In the genomic region with DNA sequence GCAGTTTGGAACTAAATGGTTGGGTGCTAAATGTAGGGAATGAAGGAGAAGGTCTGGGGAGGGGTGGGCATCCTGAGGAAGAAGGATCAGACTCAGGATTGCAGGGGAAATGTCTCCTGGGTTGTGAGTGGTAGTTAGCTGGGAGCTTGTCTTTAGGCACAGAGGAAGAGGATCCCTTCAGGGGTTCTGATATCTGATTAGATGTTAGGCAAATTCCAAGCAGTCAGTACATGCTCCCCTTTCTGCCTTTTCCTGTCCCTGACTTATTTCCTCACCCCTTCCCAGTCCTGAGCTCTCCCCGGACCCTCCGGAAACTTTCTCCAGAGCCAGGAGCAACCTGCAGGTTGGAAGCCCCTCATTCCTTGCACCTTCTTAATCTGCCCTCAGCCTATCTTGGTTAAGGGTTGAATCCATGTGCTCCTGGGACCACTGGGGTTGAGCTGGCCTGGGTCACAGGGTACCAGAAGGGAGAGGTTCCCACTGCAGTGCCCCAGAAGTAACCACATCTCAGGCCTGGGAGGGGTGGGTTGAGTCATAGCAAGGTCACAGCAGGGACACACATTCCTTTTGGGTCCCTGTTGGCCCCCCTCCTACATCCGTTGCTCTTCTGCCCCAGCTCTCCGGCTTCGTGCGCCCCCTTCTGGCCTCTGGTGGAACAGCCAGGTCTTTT, we compare ENCODE assay signal across 2 cellular contexts.
A peak's percentile ranks its signal among the peaks of the same experiment; 100 is the strongest.
TF ChIP-seq lines count a peak whose summit lies in the region.

No MANE protein-coding gene starts in this region.

TF ChIP-seq in HEK293T, 16 proteins besides CTCF, POLR2A, EP300 and RAD21:
- TF ChIP-seq FOXK2 (IDR thresholded peaks at IDR 0.05) (no peak), BHLHE40 (IDR thresholded peaks at IDR 0.05; ENCODE audit: borderline replicate concordance) (no peak), ELF4 (IDR thresholded peaks at IDR 0.05) (no peak), HDGF (IDR thresholded peaks at IDR 0.05; ENCODE audit: borderline replicate concordance) (no peak), ARNT (IDR thresholded peaks at IDR 0.05) (no peak), NFRKB (IDR thresholded peaks at IDR 0.05) (no peak), L3MBTL2 (conservative IDR thresholded peaks at IDR 0.05) (no peak), SUZ12 (IDR thresholded peaks at IDR 0.05) (no peak), TARDBP (IDR thresholded peaks at IDR 0.05) (no peak), SP1 (IDR thresholded peaks at IDR 0.05) (no peak), LEF1 (IDR thresholded peaks at IDR 0.05; ENCODE audit: borderline replicate concordance) (no peak), FOXA1 (IDR thresholded peaks at IDR 0.05) (no peak), FOXM1 (IDR thresholded peaks at IDR 0.05; ENCODE audit: borderline replicate concordance) (no peak; the same call in 1 of the 2 replicates), CTBP1 (IDR thresholded peaks at IDR 0.05; ENCODE audit: borderline replicate concordance) (no peak), ZNF384 (IDR thresholded peaks at IDR 0.05) (no peak)
- TF ChIP-seq, protein P1, sequence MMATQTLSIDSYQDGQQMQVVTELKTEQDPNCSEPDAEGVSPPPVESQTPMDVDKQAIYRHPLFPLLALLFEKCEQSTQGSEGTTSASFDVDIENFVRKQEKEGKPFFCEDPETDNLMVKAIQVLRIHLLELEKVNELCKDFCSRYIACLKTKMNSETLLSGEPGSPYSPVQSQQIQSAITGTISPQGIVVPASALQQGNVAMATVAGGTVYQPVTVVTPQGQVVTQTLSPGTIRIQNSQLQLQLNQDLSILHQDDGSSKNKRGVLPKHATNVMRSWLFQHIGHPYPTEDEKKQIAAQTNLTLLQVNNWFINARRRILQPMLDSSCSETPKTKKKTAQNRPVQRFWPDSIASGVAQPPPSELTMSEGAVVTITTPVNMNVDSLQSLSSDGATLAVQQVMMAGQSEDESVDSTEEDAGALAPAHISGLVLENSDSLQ (IDR thresholded peaks at IDR 0.05), result no peak

TF ChIP-seq in HepG2, 621 proteins besides CTCF, POLR2A, EP300 and RAD21 (continues in another document):
- TF ChIP-seq ZNF761 (CRISPR knock-in tag; conservative IDR thresholded peaks at IDR 0.05) (no peak), ZNF296 (CRISPR knock-in tag; conservative IDR thresholded peaks at IDR 0.05) (no peak), STAG1 (CRISPR knock-in tag; IDR thresholded peaks at IDR 0.05) (peak; percentile 70), SOX6 (IDR thresholded peaks at IDR 0.05) (no peak), SOX6 (CRISPR knock-in tag; IDR thresholded peaks at IDR 0.05) (peak; percentile 28; the same call in 1 of the 2 replicates), SPEN (CRISPR knock-in tag; IDR thresholded peaks at IDR 0.05; ENCODE audit: low read depth) (0 out of 2 replicates have a peak, but pooled peaks have one; percentile 41), THAP11 (CRISPR knock-in tag; IDR thresholded peaks at IDR 0.05) (0 out of 2 replicates have a peak, but pooled peaks have one; percentile 25), SRSF9 (IDR thresholded peaks at IDR 0.05; ENCODE audit: borderline replicate concordance, insufficient read depth, low read depth, low read length, poor library complexity, severe bottlenecking) (no peak), ZMYM3 (CRISPR knock-in tag; IDR thresholded peaks at IDR 0.05) (no peak), ZNF75D (CRISPR knock-in tag; IDR thresholded peaks at IDR 0.05; ENCODE audit: borderline replicate concordance) (no peak), ZNF550 (CRISPR knock-in tag; IDR thresholded peaks at IDR 0.05; ENCODE audit: borderline replicate concordance) (no peak), CCAR2 (optimal IDR thresholded peaks at IDR 0.05; ENCODE audit: low read depth, low read length) (no peak), IRX3 (CRISPR knock-in tag; IDR thresholded peaks at IDR 0.05; ENCODE audit: borderline replicate concordance, low read depth) (no peak), ZNF572 (CRISPR knock-in tag; IDR thresholded peaks at IDR 0.05) (no peak), CCDC6 (CRISPR knock-in tag; IDR thresholded peaks at IDR 0.05) (peak; percentile 67), RXRB (CRISPR knock-in tag; IDR thresholded peaks at IDR 0.05; ENCODE audit: borderline replicate concordance) (peak; percentile 92), XRCC5 (optimal IDR thresholded peaks at IDR 0.05; ENCODE audit: low read length) (peak; percentile 71), FOXA1 (IDR thresholded peaks at IDR 0.05) (no peak), FOXA1 (CRISPR knock-in tag; IDR thresholded peaks at IDR 0.05) (peak; percentile 11; the same call in 1 of the 2 replicates), SOX13 (IDR thresholded peaks at IDR 0.05) (no peak), SOX13 (CRISPR knock-in tag; conservative IDR thresholded peaks at IDR 0.05 in 1 of 2, IDR thresholded peaks at IDR 0.05 in 1 of 2) (peak in 1 of 2 experiments; percentile 35; a peak in 1 of 4 replicates), MIER3 (CRISPR knock-in tag; IDR thresholded peaks at IDR 0.05; ENCODE audit: borderline replicate concordance) (peak; percentile 34; the same call in 1 of the 2 replicates), HCFC1 (IDR thresholded peaks at IDR 0.05; ENCODE audit: low read depth, low read length) (no peak), MTA1 (CRISPR knock-in tag; IDR thresholded peaks at IDR 0.05; ENCODE audit: borderline replicate concordance) (peak; percentile 31; the same call in 1 of the 2 replicates), SMAD9 (CRISPR knock-in tag; IDR thresholded peaks at IDR 0.05) (no peak), MED8 (CRISPR knock-in tag; IDR thresholded peaks at IDR 0.05; ENCODE audit: insufficient replicate concordance) (no peak), MAZ (IDR thresholded peaks at IDR 0.05; ENCODE audit: borderline replicate concordance, low read depth, low read length) (peak; percentile 72), MAZ (CRISPR knock-in tag; IDR thresholded peaks at IDR 0.05; ENCODE audit: low read depth) (no peak), RXRA (CRISPR knock-in tag; IDR thresholded peaks at IDR 0.05) (peak; percentile 98), MYC (CRISPR knock-in tag; IDR thresholded peaks at IDR 0.05; ENCODE audit: borderline replicate concordance) (peak; percentile 35; the same call in 1 of the 2 replicates), CBFB (CRISPR knock-in tag; IDR thresholded peaks at IDR 0.05) (no peak), TCF7 (IDR thresholded peaks at IDR 0.05; ENCODE audit: low read depth) (no peak), MYNN (CRISPR knock-in tag; IDR thresholded peaks at IDR 0.05; ENCODE audit: low read depth) (no peak), NRL (CRISPR knock-in tag; IDR thresholded peaks at IDR 0.05; ENCODE audit: borderline replicate concordance) (0 out of 2 replicates have a peak, but pooled peaks have one; percentile 54), SMC3 (IDR thresholded peaks at IDR 0.05; ENCODE audit: low read length) (peak; percentile 86), ZFP36 (IDR thresholded peaks at IDR 0.05; ENCODE audit: borderline replicate concordance, low read depth, low read length, partially characterized antibody) (no peak), DR1 (CRISPR knock-in tag; IDR thresholded peaks at IDR 0.05) (no peak), SMARCC2 (IDR thresholded peaks at IDR 0.05) (no peak), HDAC2 (CRISPR knock-in tag; IDR thresholded peaks at IDR 0.05) (0 out of 2 replicates have a peak, but pooled peaks have one; percentile 2)
- TF ChIP-seq, protein P2, sequence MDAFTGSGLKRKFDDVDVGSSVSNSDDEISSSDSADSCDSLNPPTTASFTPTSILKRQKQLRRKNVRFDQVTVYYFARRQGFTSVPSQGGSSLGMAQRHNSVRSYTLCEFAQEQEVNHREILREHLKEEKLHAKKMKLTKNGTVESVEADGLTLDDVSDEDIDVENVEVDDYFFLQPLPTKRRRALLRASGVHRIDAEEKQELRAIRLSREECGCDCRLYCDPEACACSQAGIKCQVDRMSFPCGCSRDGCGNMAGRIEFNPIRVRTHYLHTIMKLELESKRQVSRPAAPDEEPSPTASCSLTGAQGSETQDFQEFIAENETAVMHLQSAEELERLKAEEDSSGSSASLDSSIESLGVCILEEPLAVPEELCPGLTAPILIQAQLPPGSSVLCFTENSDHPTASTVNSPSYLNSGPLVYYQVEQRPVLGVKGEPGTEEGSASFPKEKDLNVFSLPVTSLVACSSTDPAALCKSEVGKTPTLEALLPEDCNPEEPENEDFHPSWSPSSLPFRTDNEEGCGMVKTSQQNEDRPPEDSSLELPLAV (CRISPR knock-in tag; conservative IDR thresholded peaks at IDR 0.05; ENCODE audit: low read depth), result no peak
- TF ChIP-seq, protein P3, sequence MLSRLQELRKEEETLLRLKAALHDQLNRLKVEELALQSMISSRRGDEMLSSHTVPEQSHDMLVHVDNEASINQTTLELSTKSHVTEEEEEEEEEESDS (CRISPR knock-in tag; IDR thresholded peaks at IDR 0.05; ENCODE audit: borderline replicate concordance), result no peak
- TF ChIP-seq, protein P4, sequence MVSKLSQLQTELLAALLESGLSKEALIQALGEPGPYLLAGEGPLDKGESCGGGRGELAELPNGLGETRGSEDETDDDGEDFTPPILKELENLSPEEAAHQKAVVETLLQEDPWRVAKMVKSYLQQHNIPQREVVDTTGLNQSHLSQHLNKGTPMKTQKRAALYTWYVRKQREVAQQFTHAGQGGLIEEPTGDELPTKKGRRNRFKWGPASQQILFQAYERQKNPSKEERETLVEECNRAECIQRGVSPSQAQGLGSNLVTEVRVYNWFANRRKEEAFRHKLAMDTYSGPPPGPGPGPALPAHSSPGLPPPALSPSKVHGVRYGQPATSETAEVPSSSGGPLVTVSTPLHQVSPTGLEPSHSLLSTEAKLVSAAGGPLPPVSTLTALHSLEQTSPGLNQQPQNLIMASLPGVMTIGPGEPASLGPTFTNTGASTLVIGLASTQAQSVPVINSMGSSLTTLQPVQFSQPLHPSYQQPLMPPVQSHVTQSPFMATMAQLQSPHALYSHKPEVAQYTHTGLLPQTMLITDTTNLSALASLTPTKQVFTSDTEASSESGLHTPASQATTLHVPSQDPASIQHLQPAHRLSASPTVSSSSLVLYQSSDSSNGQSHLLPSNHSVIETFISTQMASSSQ (IDR thresholded peaks at IDR 0.05; ENCODE audit: low read depth), result no peak
- TF ChIP-seq, protein P4 (CRISPR knock-in tag; IDR thresholded peaks at IDR 0.05; ENCODE audit: borderline replicate concordance), result 0 out of 2 replicates have a peak, but pooled peaks have one; percentile 33
- TF ChIP-seq, protein P5, sequence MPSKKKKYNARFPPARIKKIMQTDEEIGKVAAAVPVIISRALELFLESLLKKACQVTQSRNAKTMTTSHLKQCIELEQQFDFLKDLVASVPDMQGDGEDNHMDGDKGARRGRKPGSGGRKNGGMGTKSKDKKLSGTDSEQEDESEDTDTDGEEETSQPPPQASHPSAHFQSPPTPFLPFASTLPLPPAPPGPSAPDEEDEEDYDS (CRISPR knock-in tag; IDR thresholded peaks at IDR 0.05), result peak; percentile 25; the same call in 1 of the 2 replicates
- TF ChIP-seq, protein P6, sequence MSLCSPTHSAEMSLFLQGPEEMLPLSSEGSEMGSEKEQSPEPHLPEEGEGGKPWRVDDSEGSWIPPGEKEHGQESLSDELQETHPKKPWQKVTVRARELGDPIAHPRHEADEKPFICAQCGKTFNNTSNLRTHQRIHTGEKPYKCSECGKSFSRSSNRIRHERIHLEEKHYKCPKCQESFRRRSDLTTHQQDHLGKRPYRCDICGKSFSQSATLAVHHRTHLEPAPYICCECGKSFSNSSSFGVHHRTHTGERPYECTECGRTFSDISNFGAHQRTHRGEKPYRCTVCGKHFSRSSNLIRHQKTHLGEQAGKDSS (CRISPR knock-in tag; IDR thresholded peaks at IDR 0.05; ENCODE audit: borderline replicate concordance, low read depth), result 0 out of 2 replicates have a peak, but pooled peaks have one; percentile 41
- TF ChIP-seq, protein P7, sequence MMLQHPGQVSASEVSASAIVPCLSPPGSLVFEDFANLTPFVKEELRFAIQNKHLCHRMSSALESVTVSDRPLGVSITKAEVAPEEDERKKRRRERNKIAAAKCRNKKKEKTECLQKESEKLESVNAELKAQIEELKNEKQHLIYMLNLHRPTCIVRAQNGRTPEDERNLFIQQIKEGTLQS (CRISPR knock-in tag; IDR thresholded peaks at IDR 0.05), result peak; percentile 71; the same call in 1 of the 2 replicates
- TF ChIP-seq, protein P8, sequence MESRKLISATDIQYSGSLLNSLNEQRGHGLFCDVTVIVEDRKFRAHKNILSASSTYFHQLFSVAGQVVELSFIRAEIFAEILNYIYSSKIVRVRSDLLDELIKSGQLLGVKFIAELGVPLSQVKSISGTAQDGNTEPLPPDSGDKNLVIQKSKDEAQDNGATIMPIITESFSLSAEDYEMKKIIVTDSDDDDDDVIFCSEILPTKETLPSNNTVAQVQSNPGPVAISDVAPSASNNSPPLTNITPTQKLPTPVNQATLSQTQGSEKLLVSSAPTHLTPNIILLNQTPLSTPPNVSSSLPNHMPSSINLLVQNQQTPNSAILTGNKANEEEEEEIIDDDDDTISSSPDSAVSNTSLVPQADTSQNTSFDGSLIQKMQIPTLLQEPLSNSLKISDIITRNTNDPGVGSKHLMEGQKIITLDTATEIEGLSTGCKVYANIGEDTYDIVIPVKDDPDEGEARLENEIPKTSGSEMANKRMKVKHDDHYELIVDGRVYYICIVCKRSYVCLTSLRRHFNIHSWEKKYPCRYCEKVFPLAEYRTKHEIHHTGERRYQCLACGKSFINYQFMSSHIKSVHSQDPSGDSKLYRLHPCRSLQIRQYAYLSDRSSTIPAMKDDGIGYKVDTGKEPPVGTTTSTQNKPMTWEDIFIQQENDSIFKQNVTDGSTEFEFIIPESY (CRISPR knock-in tag; IDR thresholded peaks at IDR 0.05), result 0 out of 2 replicates have a peak, but pooled peaks have one; percentile 22
- TF ChIP-seq, protein P9, sequence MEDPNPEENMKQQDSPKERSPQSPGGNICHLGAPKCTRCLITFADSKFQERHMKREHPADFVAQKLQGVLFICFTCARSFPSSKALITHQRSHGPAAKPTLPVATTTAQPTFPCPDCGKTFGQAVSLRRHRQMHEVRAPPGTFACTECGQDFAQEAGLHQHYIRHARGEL (CRISPR knock-in tag; IDR thresholded peaks at IDR 0.05), result no peak
- TF ChIP-seq, protein P10, sequence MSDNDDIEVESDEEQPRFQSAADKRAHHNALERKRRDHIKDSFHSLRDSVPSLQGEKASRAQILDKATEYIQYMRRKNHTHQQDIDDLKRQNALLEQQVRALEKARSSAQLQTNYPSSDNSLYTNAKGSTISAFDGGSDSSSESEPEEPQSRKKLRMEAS (IDR thresholded peaks at IDR 0.05), result peak; percentile 44; the same call in 1 of the 2 replicates
- TF ChIP-seq, protein P11, sequence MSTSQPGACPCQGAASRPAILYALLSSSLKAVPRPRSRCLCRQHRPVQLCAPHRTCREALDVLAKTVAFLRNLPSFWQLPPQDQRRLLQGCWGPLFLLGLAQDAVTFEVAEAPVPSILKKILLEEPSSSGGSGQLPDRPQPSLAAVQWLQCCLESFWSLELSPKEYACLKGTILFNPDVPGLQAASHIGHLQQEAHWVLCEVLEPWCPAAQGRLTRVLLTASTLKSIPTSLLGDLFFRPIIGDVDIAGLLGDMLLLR (CRISPR knock-in tag; IDR thresholded peaks at IDR 0.05), result peak; percentile 52; the same call in 1 of the 2 replicates
